Comparison of ENCODE assay signal across 1 cellular context in the genomic region with DNA sequence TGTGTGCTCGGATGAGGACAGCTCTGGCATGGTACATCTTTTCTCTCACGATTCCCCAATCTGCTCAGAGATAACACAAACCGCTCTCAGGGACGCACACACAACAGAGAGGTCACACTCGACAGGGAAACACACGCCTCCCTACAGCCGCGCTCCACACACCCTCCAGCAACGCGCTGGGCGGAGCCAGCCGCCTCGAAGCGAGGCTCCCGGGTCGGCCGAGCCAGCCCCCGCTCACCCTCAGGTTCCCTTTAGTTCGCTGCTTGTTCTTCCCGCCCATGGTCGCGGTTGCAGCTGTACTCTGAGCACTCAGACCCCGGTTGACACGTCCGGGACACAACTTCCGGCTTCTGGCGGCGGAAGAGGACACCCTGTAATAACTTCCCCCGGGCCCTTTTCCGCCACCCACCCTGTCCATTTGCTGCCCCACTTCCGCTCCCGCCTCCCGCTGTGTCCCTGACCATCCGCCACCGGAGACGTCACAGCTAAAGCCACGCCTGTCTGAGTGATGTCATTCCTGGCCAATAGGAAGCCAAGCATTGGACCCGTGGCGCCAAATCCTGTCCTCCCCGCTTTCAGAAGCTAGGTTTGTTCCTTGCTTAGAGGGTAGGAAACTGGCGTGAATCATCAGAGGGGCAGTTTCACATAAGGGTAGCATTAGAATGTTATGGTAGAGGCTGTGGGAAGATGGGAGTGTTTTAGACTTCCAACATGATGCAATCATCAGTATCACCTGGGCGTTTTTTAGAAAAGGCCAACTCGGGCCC.
TF ChIP-seq lines count a peak whose summit lies in the region.

A gene with protein sequence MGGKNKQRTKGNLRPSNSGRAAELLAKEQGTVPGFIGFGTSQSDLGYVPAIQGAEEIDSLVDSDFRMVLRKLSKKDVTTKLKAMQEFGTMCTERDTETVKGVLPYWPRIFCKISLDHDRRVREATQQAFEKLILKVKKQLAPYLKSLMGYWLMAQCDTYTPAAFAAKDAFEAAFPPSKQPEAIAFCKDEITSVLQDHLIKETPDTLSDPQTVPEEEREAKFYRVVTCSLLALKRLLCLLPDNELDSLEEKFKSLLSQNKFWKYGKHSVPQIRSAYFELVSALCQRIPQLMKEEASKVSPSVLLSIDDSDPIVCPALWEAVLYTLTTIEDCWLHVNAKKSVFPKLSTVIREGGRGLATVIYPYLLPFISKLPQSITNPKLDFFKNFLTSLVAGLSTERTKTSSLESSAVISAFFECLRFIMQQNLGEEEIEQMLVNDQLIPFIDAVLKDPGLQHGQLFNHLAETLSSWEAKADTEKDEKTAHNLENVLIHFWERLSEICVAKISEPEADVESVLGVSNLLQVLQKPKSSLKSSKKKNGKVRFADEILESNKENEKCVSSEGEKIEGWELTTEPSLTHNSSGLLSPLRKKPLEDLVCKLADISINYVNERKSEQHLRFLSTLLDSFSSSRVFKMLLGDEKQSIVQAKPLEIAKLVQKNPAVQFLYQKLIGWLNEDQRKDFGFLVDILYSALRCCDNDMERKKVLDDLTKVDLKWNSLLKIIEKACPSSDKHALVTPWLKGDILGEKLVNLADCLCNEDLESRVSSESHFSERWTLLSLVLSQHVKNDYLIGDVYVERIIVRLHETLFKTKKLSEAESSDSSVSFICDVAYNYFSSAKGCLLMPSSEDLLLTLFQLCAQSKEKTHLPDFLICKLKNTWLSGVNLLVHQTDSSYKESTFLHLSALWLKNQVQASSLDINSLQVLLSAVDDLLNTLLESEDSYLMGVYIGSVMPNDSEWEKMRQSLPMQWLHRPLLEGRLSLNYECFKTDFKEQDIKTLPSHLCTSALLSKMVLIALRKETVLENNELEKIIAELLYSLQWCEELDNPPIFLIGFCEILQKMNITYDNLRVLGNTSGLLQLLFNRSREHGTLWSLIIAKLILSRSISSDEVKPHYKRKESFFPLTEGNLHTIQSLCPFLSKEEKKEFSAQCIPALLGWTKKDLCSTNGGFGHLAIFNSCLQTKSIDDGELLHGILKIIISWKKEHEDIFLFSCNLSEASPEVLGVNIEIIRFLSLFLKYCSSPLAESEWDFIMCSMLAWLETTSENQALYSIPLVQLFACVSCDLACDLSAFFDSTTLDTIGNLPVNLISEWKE (N-terminal part only) (minus strand): TSS at position 352 of the 767 bp plus-strand sequence. CDS start 72 bp downstream, at position 280.

TF ChIP-seq in HepG2, 621 proteins besides CTCF, POLR2A, EP300 and RAD21 (continued from another document and continues in another):
- TF ChIP-seq, protein P1, sequence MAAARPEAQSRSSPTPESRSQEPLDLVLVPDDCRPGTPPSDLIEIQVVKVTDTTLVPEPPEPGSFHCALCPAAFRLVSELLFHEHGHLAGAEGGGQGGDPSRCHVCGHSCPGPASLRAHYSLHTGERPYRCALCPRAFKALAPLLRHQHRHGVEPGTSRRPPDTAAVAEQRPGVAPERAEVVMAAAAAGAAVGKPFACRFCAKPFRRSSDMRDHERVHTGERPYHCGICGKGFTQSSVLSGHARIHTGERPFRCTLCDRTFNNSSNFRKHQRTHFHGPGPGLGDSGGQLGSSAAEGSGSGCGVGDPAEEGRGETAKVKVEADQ (CRISPR knock-in tag; IDR thresholded peaks at IDR 0.05; ENCODE audit: borderline replicate concordance) = no peak
- TF ChIP-seq, protein P2, sequence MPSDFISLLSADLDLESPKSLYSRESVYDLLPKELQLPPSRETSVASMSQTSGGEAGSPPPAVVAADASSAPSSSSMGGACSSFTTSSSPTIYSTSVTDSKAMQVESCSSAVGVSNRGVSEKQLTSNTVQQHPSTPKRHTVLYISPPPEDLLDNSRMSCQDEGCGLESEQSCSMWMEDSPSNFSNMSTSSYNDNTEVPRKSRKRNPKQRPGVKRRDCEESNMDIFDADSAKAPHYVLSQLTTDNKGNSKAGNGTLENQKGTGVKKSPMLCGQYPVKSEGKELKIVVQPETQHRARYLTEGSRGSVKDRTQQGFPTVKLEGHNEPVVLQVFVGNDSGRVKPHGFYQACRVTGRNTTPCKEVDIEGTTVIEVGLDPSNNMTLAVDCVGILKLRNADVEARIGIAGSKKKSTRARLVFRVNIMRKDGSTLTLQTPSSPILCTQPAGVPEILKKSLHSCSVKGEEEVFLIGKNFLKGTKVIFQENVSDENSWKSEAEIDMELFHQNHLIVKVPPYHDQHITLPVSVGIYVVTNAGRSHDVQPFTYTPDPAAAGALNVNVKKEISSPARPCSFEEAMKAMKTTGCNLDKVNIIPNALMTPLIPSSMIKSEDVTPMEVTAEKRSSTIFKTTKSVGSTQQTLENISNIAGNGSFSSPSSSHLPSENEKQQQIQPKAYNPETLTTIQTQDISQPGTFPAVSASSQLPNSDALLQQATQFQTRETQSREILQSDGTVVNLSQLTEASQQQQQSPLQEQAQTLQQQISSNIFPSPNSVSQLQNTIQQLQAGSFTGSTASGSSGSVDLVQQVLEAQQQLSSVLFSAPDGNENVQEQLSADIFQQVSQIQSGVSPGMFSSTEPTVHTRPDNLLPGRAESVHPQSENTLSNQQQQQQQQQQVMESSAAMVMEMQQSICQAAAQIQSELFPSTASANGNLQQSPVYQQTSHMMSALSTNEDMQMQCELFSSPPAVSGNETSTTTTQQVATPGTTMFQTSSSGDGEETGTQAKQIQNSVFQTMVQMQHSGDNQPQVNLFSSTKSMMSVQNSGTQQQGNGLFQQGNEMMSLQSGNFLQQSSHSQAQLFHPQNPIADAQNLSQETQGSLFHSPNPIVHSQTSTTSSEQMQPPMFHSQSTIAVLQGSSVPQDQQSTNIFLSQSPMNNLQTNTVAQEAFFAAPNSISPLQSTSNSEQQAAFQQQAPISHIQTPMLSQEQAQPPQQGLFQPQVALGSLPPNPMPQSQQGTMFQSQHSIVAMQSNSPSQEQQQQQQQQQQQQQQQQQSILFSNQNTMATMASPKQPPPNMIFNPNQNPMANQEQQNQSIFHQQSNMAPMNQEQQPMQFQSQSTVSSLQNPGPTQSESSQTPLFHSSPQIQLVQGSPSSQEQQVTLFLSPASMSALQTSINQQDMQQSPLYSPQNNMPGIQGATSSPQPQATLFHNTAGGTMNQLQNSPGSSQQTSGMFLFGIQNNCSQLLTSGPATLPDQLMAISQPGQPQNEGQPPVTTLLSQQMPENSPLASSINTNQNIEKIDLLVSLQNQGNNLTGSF (CRISPR knock-in tag; IDR thresholded peaks at IDR 0.05) = peak; percentile 73
- peak; percentile 30; the same call in 1 of the 2 replicates for TF ChIP-seq FOXA3 (CRISPR knock-in tag; IDR thresholded peaks at IDR 0.05)
- TF ChIP-seq, protein P3, sequence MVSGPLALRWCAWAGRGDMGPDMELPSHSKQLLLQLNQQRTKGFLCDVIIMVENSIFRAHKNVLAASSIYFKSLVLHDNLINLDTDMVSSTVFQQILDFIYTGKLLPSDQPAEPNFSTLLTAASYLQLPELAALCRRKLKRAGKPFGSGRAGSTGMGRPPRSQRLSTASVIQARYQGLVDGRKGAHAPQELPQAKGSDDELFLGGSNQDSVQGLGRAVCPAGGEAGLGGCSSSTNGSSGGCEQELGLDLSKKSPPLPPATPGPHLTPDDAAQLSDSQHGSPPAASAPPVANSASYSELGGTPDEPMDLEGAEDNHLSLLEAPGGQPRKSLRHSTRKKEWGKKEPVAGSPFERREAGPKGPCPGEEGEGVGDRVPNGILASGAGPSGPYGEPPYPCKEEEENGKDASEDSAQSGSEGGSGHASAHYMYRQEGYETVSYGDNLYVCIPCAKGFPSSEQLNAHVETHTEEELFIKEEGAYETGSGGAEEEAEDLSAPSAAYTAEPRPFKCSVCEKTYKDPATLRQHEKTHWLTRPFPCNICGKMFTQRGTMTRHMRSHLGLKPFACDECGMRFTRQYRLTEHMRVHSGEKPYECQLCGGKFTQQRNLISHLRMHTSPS (CRISPR knock-in tag; IDR thresholded peaks at IDR 0.05; ENCODE audit: low read depth) = no peak
- no peak for TF ChIP-seq ZNF207 (IDR thresholded peaks at IDR 0.05; ENCODE audit: borderline replicate concordance)
- TF ChIP-seq NFE2 (CRISPR knock-in tag; IDR thresholded peaks at IDR 0.05) = no peak
- TF ChIP-seq ZNF34 (CRISPR knock-in tag; IDR thresholded peaks at IDR 0.05; ENCODE audit: borderline replicate concordance) = no peak
- TF ChIP-seq ZNF776 (CRISPR knock-in tag; IDR thresholded peaks at IDR 0.05) = no peak
- no peak for TF ChIP-seq MED8 (CRISPR knock-in tag; IDR thresholded peaks at IDR 0.05; ENCODE audit: insufficient replicate concordance)
- TF ChIP-seq, protein P4, sequence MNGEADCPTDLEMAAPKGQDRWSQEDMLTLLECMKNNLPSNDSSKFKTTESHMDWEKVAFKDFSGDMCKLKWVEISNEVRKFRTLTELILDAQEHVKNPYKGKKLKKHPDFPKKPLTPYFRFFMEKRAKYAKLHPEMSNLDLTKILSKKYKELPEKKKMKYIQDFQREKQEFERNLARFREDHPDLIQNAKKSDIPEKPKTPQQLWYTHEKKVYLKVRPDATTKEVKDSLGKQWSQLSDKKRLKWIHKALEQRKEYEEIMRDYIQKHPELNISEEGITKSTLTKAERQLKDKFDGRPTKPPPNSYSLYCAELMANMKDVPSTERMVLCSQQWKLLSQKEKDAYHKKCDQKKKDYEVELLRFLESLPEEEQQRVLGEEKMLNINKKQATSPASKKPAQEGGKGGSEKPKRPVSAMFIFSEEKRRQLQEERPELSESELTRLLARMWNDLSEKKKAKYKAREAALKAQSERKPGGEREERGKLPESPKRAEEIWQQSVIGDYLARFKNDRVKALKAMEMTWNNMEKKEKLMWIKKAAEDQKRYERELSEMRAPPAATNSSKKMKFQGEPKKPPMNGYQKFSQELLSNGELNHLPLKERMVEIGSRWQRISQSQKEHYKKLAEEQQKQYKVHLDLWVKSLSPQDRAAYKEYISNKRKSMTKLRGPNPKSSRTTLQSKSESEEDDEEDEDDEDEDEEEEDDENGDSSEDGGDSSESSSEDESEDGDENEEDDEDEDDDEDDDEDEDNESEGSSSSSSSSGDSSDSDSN (CRISPR knock-in tag; IDR thresholded peaks at IDR 0.05) = peak; percentile 73
- TF ChIP-seq ZNF556 (CRISPR knock-in tag; IDR thresholded peaks at IDR 0.05; ENCODE audit: borderline replicate concordance) = peak; percentile 73; the same call in 1 of the 2 replicates
- no peak; the same call in 1 of the 2 replicates for TF ChIP-seq NCOA2 (CRISPR knock-in tag; IDR thresholded peaks at IDR 0.05)
- peak; percentile 81 for TF ChIP-seq RBM39 (IDR thresholded peaks at IDR 0.05; ENCODE audit: low read depth, low read length, poor library complexity, severe bottlenecking)
- peak; percentile 76 for TF ChIP-seq PHF8 (CRISPR knock-in tag; IDR thresholded peaks at IDR 0.05)
- peak; percentile 95 for TF ChIP-seq THAP11 (CRISPR knock-in tag; IDR thresholded peaks at IDR 0.05)
- no peak for TF ChIP-seq RXRB (CRISPR knock-in tag; IDR thresholded peaks at IDR 0.05; ENCODE audit: borderline replicate concordance)
- no peak for TF ChIP-seq ZNF570 (CRISPR knock-in tag; IDR thresholded peaks at IDR 0.05; ENCODE audit: borderline replicate concordance)
- no peak for TF ChIP-seq ZC3H4 (CRISPR knock-in tag; IDR thresholded peaks at IDR 0.05; ENCODE audit: borderline replicate concordance)
- no peak for TF ChIP-seq NCOA1 (CRISPR knock-in tag; IDR thresholded peaks at IDR 0.05)
- 0 out of 2 replicates have a peak, but pooled peaks have one; percentile 37 for TF ChIP-seq SNAPC2 (CRISPR knock-in tag; IDR thresholded peaks at IDR 0.05)
- TF ChIP-seq ZNF383 (CRISPR knock-in tag; IDR thresholded peaks at IDR 0.05; ENCODE audit: borderline replicate concordance) = no peak
- no peak for TF ChIP-seq MLLT10 (CRISPR knock-in tag; IDR thresholded peaks at IDR 0.05)
- peak; percentile 61; the same call in 1 of the 2 replicates for TF ChIP-seq MEIS2 (CRISPR knock-in tag; IDR thresholded peaks at IDR 0.05)
- TF ChIP-seq ZKSCAN8 (CRISPR knock-in tag; IDR thresholded peaks at IDR 0.05; ENCODE audit: borderline replicate concordance) = no peak
- no peak for TF ChIP-seq ZNF883 (CRISPR knock-in tag; IDR thresholded peaks at IDR 0.05; ENCODE audit: not compliant biosample characterization)
- no peak for TF ChIP-seq ZNF33B (CRISPR knock-in tag; IDR thresholded peaks at IDR 0.05)
- TF ChIP-seq TGIF2 (CRISPR knock-in tag; IDR thresholded peaks at IDR 0.05) = peak; percentile 74
- peak; percentile 74 for TF ChIP-seq MEF2D (CRISPR knock-in tag; IDR thresholded peaks at IDR 0.05)
- no peak for TF ChIP-seq ZNF773 (CRISPR knock-in tag; IDR thresholded peaks at IDR 0.05; ENCODE audit: borderline replicate concordance)
- TF ChIP-seq ZNF451 (CRISPR knock-in tag; IDR thresholded peaks at IDR 0.05) = 0 out of 2 replicates have a peak, but pooled peaks have one; percentile 68
- TF ChIP-seq, protein P5, sequence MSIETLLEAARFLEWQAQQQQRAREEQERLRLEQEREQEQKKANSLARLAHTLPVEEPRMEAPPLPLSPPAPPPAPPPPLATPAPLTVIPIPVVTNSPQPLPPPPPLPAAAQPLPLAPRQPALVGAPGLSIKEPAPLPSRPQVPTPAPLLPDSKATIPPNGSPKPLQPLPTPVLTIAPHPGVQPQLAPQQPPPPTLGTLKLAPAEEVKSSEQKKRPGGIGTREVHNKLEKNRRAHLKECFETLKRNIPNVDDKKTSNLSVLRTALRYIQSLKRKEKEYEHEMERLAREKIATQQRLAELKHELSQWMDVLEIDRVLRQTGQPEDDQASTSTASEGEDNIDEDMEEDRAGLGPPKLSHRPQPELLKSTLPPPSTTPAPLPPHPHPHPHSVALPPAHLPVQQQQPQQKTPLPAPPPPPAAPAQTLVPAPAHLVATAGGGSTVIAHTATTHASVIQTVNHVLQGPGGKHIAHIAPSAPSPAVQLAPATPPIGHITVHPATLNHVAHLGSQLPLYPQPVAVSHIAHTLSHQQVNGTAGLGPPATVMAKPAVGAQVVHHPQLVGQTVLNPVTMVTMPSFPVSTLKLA (IDR thresholded peaks at IDR 0.05) = peak; percentile 54; the same call in 1 of the 2 replicates
- TF ChIP-seq, protein P6, sequence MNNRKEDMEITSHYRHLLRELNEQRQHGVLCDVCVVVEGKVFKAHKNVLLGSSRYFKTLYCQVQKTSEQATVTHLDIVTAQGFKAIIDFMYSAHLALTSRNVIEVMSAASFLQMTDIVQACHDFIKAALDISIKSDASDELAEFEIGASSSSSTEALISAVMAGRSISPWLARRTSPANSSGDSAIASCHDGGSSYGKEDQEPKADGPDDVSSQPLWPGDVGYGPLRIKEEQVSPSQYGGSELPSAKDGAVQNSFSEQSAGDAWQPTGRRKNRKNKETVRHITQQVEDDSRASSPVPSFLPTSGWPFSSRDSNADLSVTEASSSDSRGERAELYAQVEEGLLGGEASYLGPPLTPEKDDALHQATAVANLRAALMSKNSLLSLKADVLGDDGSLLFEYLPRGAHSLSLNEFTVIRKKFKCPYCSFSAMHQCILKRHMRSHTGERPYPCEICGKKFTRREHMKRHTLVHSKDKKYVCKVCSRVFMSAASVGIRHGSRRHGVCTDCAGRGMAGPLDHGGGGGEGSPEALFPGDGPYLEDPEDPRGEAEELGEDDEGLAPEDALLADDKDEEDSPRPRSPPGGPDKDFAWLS (CRISPR knock-in tag; IDR thresholded peaks at IDR 0.05; ENCODE audit: borderline replicate concordance) = no peak
- TF ChIP-seq, protein P7, sequence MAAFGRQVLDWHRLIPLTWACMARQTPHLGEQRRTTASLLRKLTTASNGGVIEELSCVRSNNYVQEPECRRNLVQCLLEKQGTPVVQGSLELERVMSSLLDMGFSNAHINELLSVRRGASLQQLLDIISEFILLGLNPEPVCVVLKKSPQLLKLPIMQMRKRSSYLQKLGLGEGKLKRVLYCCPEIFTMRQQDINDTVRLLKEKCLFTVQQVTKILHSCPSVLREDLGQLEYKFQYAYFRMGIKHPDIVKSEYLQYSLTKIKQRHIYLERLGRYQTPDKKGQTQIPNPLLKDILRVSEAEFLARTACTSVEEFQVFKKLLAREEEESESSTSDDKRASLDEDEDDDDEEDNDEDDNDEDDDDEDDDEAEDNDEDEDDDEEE (CRISPR knock-in tag; IDR thresholded peaks at IDR 0.05) = no peak
- no peak for TF ChIP-seq DPF2 (CRISPR knock-in tag; IDR thresholded peaks at IDR 0.05; ENCODE audit: borderline replicate concordance, low read depth)
- TF ChIP-seq SCMH1 (CRISPR knock-in tag; IDR thresholded peaks at IDR 0.05; ENCODE audit: borderline replicate concordance) = no peak
- no peak for TF ChIP-seq KDM1A (CRISPR knock-in tag; IDR thresholded peaks at IDR 0.05)
